23 cellular contexts compared by ENCODE assay signal in genomic region chr4:170022211-170022610, GRCh38.
"Had no signal": no experiment of that assay in that cellular context is flagged by ENCODE, and none has a peak within 500 bp of the region (broad histone marks: within the 10 kb centered on the region; RNA-seq: fewer than 3 reads in every experiment).

No MANE protein-coding gene starts in this region.

- H3K27me3 ChIP-seq: body of pancreas, esophagus muscularis mucosa, ovary, right atrium auricular region, testis, uterus had no signal

- H3K9me3 ChIP-seq: body of pancreas, esophagus muscularis mucosa, ovary, psoas muscle, right atrium auricular region, stomach, testis, uterus had no signal

- H3K4me1 ChIP-seq: foreskin keratinocyte, psoas muscle, testis, uterus had no signal

- H3K27ac ChIP-seq: body of pancreas, esophagus muscularis mucosa, foreskin keratinocyte, ovary, psoas muscle, right atrium auricular region, stomach, testis, uterus had no signal

- H3K36me3 ChIP-seq: esophagus muscularis mucosa, ovary, right atrium auricular region, stomach, uterus had no signal

- DNase-seq: activated CD4-positive, alpha-beta T cell treated with anti-CD3 and anti-CD28 coated beads for 4 hours; activated CD4-positive, alpha-beta T cell treated with anti-CD3 and anti-CD28 coated beads, Interleukin-2, amount 50 U/mL, for 4 hours; activated CD4-positive, CD25-positive, alpha-beta regulatory T cell; activated effector memory CD4-positive, alpha-beta T cell treated with Interleukin-2 at 50 U/mL for 16 hours; activated naive CD4-positive, alpha-beta T cell treated with Interleukin-2 at 50 U/mL for 16 hours; activated T-cell treated with anti-CD3 and anti-CD28 coated beads for 4 hours; aorta; body of pancreas; cerebellar nuclear complex; cortex of kidney; foreskin keratinocyte; left ventricle myocardium superior; naive thymus-derived CD4-positive, alpha-beta T cell; ovary; psoas muscle; stimulated activated CD4-positive, alpha-beta T cell treated with anti-CD3 and anti-CD28 coated beads, Interleukin-15, amount 100 ng/mL, for 24 hours; stimulated activated CD4-positive, alpha-beta T cell treated with anti-CD3 and anti-CD28 coated beads, Interleukin-2, amount 100 ng/mL, for 24 hours; stimulated activated naive B cell treated with anti-CD40 and anti-IgM and Interleukin-4, amounts not matched to agents 10 μg/mL and 1 μg/mL and 100 μg/mL, for 72 hours; stomach; testis; uterus had no signal

- H3K4me3 ChIP-seq: body of pancreas, esophagus muscularis mucosa, ovary, psoas muscle, right atrium auricular region, stomach, testis, uterus had no signal
